Comparison of ENCODE assay signal across 8 cellular contexts in genomic region chr14:77965919-77966435, GRCh38.
A peak's percentile ranks its signal among the peaks of the same experiment; 100 is the strongest.
DNase-seq lines count a peak whose midpoint lies in the region; ATAC-seq lines count a peak whose summit lies in the region.

No MANE protein-coding gene starts in this region.

- H2AFZ ChIP-seq in GM23248: peak overlapping the region; percentile 50

- no peaks in the 10 kb centered on the region for H3K79me2 ChIP-seq in GM23248 (ENCODE audit: insufficient read depth)

- in situ Hi-C loops in GM23248 (cut with MboI): no loop called here

- H3F3A ChIP-seq in GM23248 (ENCODE audit: insufficient read depth): no peaks in the 10 kb centered on the region

- peaks cover 39% of the 10 kb centered on the region for H3K27me3 ChIP-seq in GM23248 (replicated peaks; ENCODE audit: insufficient read depth)
- peaks cover 12% of the 10 kb centered on the region for H3K27me3 ChIP-seq in adipocyte (replicated peaks; ENCODE audit: control insufficient read depth, insufficient read depth, low read length)

- H3K9me3 ChIP-seq in GM23248 (ENCODE audit: low read depth) (no peaks in the 10 kb centered on the region), adipocyte (ENCODE audit: control insufficient read depth, low read length) (peaks cover 3% of the 10 kb centered on the region), iPS-18c (ENCODE audit: control insufficient read depth, insufficient read depth, low read length) (peaks cover 5% of the 10 kb centered on the region)

- H3K27me3 Mint-ChIP-seq in stimulated activated naive CD8-positive, alpha-beta T cell treated with anti-CD3 and anti-CD28 coated beads, Interleukin-15, amount 100 ng/mL, for 72 hours: peaks cover 69% of the 10 kb centered on the region

- peaks cover 8% of the 10 kb centered on the region for H3K4me1 Mint-ChIP-seq in stimulated activated naive CD8-positive, alpha-beta T cell treated with anti-CD3 and anti-CD28 coated beads, Interleukin-15, amount 100 ng/mL, for 72 hours

- H3K9me2 ChIP-seq in GM23248 (ENCODE audit: insufficient read depth): no peaks in the 10 kb centered on the region

- no peaks in the 10 kb centered on the region for H3K36me3 ChIP-seq in GM23248 (ENCODE audit: low read depth)
- H3K36me3 ChIP-seq in adipocyte (ENCODE audit: control insufficient read depth, insufficient read depth, low read length, severe bottlenecking): no peaks in the 10 kb centered on the region

- peak; percentile 4 for DNase-seq in NCI-H82 (lab: John Stamatoyannopoulos, UW)
- no peak for DNase-seq in NCI-H82 treated with DMSO at 0.1 percent for 48 hours (lab: John Stamatoyannopoulos, UW; ENCODE audit: unreplicated experiment)
- peak; percentile 36 for DNase-seq in GM23248
- peak; percentile 27 for DNase-seq in NCI-H1092 (lab: John Stamatoyannopoulos, UW)
- peak; percentile 19 for DNase-seq in adipocyte (ENCODE audit: low read depth)
- DNase-seq in stimulated activated naive CD8-positive, alpha-beta T cell treated with anti-CD3 and anti-CD28 coated beads, Interleukin-15, amount 100 ng/mL, for 72 hours: peak in 1 of 2 donors; percentile 3
- no peak for DNase-seq in stimulated activated naive CD4-positive, alpha-beta T cell treated with Interleukin-2 at 50 U/mL for 16 hours (lab: John Stamatoyannopoulos, UW)

- peak overlapping the region; percentile 58 for H3K4me2 ChIP-seq in GM23248 (ENCODE audit: unreplicated experiment)

- H3K4me3 Mint-ChIP-seq in stimulated activated naive CD8-positive, alpha-beta T cell treated with anti-CD3 and anti-CD28 coated beads, Interleukin-15, amount 100 ng/mL, for 72 hours: peak overlapping the region; percentile 46 to 71

- no peak overlapping the region for H3K27ac ChIP-seq in GM23248

- peak; percentile 69 for ATAC-seq in stimulated activated naive CD8-positive, alpha-beta T cell treated with anti-CD3 and anti-CD28 coated beads, Interleukin-15, amount 100 ng/mL, for 72 hours

- 4 to 5% methylated on average over 32 to 35 of the region's 35 CpGs for WGBS in GM23248 (ENCODE audit: low coverage in 1 of 2, low lambda C conversion rate in 2 of 2, missing lambda C conversion rate in 2 of 2), 2 experiments

- H3K4me3 ChIP-seq in GM23248: peak overlapping the region; percentile 46
- peak overlapping the region; percentile 72 for H3K4me3 ChIP-seq in adipocyte (ENCODE audit: low read length)
- H3K4me3 ChIP-seq in iPS-18c (ENCODE audit: insufficient read depth, low read depth, low read length): peak overlapping the region; percentile 46

- no peak overlapping the region for H3K27ac Mint-ChIP-seq in stimulated activated naive CD8-positive, alpha-beta T cell treated with anti-CD3 and anti-CD28 coated beads, Interleukin-15, amount 100 ng/mL, for 72 hours

- H3K9ac ChIP-seq in GM23248 (no peak overlapping the region), adipocyte (ENCODE audit: low read length) (no peak overlapping the region)

- no peaks in the 10 kb centered on the region for H4K20me1 ChIP-seq in GM23248 (ENCODE audit: insufficient read depth)

- no peaks in the 10 kb centered on the region for H3K4me1 ChIP-seq in GM23248 (ENCODE audit: insufficient read depth)
- H3K4me1 ChIP-seq in adipocyte (ENCODE audit: control insufficient read depth, insufficient read depth, low read length): peaks cover 7% of the 10 kb centered on the region

- no peaks in the 10 kb centered on the region for H3K9me3 Mint-ChIP-seq in stimulated activated naive CD8-positive, alpha-beta T cell treated with anti-CD3 and anti-CD28 coated beads, Interleukin-15, amount 100 ng/mL, for 72 hours

Comparison
In these comparisons a context has a peak if more than half of its experiments do, and no peak if none do; other contexts are left out.
1. DNase-seq: peak in NCI-H82 (single experiment), GM23248 (single experiment), NCI-H1092 (single experiment) and adipocyte (single experiment); none in NCI-H82 treated with DMSO at 0.1 percent for 48 hours (single experiment) and stimulated activated naive CD4-positive, alpha-beta T cell treated with Interleukin-2 at 50 U/mL for 16 hours (single experiment).
2. Peak in every context shown above with its lines, with median percentiles within 50 percentile points of each other: H3K4me3 ChIP-seq.